Comparison of ENCODE assay signal across 1 cellular context in the genomic region with DNA sequence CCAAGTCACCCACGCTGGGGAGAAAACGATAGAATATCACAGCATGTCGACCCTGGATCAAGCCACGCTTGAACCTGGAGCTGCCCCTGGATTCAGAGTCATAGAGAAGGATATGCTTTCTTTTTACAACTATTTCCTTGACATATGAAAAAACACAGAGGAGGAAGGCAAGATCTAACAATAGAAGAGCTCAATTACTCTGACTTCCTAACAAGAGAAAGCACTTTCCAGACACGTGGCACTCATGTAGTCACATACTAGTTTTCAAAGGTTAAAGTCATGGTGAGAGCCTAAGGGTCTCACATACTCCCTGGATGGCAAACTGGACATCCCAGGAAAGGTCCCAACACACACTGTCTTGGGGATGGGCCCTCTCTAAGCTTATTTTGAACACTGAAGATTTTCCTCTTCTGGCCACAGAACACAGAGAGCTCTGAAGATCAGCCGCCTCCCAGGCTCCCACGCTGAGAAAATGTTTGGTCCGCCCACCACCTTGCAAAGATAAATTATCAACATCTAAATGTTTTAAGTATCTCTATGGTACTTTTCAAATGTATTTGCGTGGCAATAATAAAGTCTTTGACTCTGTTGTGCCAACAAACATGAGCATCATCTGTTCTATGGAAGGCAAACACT.
TF ChIP-seq lines count a peak whose summit lies in the region.

No MANE protein-coding gene starts in this region.

TF ChIP-seq in SK-N-SH, 30 proteins besides CTCF, POLR2A, EP300 and RAD21 (continued from another document):
- TF ChIP-seq RCOR1 (IDR thresholded peaks at IDR 0.05; ENCODE audit: low read length) = no peak
- no peak for TF ChIP-seq FOXJ3 (CRISPR knock-in tag; IDR thresholded peaks at IDR 0.05)
- no peak for TF ChIP-seq ELF1 (IDR thresholded peaks at IDR 0.05)
- TF ChIP-seq, protein P1, sequence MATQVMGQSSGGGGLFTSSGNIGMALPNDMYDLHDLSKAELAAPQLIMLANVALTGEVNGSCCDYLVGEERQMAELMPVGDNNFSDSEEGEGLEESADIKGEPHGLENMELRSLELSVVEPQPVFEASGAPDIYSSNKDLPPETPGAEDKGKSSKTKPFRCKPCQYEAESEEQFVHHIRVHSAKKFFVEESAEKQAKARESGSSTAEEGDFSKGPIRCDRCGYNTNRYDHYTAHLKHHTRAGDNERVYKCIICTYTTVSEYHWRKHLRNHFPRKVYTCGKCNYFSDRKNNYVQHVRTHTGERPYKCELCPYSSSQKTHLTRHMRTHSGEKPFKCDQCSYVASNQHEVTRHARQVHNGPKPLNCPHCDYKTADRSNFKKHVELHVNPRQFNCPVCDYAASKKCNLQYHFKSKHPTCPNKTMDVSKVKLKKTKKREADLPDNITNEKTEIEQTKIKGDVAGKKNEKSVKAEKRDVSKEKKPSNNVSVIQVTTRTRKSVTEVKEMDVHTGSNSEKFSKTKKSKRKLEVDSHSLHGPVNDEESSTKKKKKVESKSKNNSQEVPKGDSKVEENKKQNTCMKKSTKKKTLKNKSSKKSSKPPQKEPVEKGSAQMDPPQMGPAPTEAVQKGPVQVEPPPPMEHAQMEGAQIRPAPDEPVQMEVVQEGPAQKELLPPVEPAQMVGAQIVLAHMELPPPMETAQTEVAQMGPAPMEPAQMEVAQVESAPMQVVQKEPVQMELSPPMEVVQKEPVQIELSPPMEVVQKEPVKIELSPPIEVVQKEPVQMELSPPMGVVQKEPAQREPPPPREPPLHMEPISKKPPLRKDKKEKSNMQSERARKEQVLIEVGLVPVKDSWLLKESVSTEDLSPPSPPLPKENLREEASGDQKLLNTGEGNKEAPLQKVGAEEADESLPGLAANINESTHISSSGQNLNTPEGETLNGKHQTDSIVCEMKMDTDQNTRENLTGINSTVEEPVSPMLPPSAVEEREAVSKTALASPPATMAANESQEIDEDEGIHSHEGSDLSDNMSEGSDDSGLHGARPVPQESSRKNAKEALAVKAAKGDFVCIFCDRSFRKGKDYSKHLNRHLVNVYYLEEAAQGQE (IDR thresholded peaks at IDR 0.05; ENCODE audit: low read depth, low read length) = no peak
